In genomic region chr22:37933711-37934376, GRCh38 we compare ENCODE assay signal across 8 cellular contexts. TPM values are rescaled to one million over a fixed set of nuclear protein-coding genes. Genes with fewer than 3 reads are reported as not detected.
A peak's percentile ranks its signal among the peaks of the same experiment; 100 is the strongest.
DNase-seq lines count a peak whose midpoint lies in the region; ATAC-seq and TF ChIP-seq lines count a peak whose summit lies in the region.

No MANE protein-coding gene starts in this region.

- no peaks in the 10 kb centered on the region for H3K9me3 Mint-ChIP-seq in activated T-helper 17 cell treated with anti-CD3 and anti-CD28 coated beads, Interleukin-2, amount 50 U/mL, for 72 hours
- H3K9me3 Mint-ChIP-seq in neural crest cell, result no peaks in the 10 kb centered on the region

- TF ChIP-seq CTCF in neural crest cell (conservative IDR thresholded peaks at IDR 0.05), result peak; percentile 94

- H3K4me1 Mint-ChIP-seq in activated T-helper 17 cell treated with anti-CD3 and anti-CD28 coated beads, Interleukin-2, amount 50 U/mL, for 72 hours, result peaks cover 4% of the 10 kb centered on the region
- H3K4me1 Mint-ChIP-seq in neural crest cell, result peaks cover 8% of the 10 kb centered on the region

- ATAC-seq in GM18907 (IDR thresholded peaks at IDR 0.05; ENCODE audit: unreplicated experiment), result peak; percentile 75
- ATAC-seq in activated T-helper 17 cell treated with anti-CD3 and anti-CD28 coated beads, Interleukin-2, amount 50 U/mL, for 72 hours (replicated peaks), result peak; percentile 99
- ATAC-seq in stimulated activated naive CD8-positive, alpha-beta T cell treated with anti-CD3 and anti-CD28 coated beads, Interleukin-15, Interleukin-2, amounts not matched to agents 100 U/mL and 50 U/mL, for 24 hours, result peak; percentile 97

- H3K36me3 Mint-ChIP-seq in activated T-helper 17 cell treated with anti-CD3 and anti-CD28 coated beads, Interleukin-2, amount 50 U/mL, for 72 hours (ENCODE audit: low read depth), result peaks cover 10% of the 10 kb centered on the region
- peaks cover 3% of the 10 kb centered on the region for H3K36me3 Mint-ChIP-seq in neural crest cell (ENCODE audit: low read depth)

- H3K4me3 Mint-ChIP-seq in activated T-helper 17 cell treated with anti-CD3 and anti-CD28 coated beads, Interleukin-2, amount 50 U/mL, for 72 hours, result no peak overlapping the region
- H3K4me3 Mint-ChIP-seq in neural crest cell, result no peak overlapping the region

- no peaks in the 10 kb centered on the region for H3K27me3 Mint-ChIP-seq in activated T-helper 17 cell treated with anti-CD3 and anti-CD28 coated beads, Interleukin-2, amount 50 U/mL, for 72 hours
- H3K27me3 Mint-ChIP-seq in neural crest cell (ENCODE audit: low read depth), result no peaks in the 10 kb centered on the region

- DNase-seq in AML-193 (lab: John Stamatoyannopoulos, UW), result peak; percentile 82 to 87
- peak; percentile 86 for DNase-seq in HS-27A (ENCODE audit: low read depth)
- peak; percentile 94 for DNase-seq in RKO (ENCODE audit: low spot score)
- peak; percentile 88 for DNase-seq in fibroblast of the conjunctiva (ENCODE audit: low read depth)
- peak; percentile 93 for DNase-seq in neural crest cell (ENCODE audit: low read depth, low spot score)
- peak; percentile 92 for DNase-seq in stimulated activated naive CD8-positive, alpha-beta T cell treated with anti-CD3 and anti-CD28 coated beads, Interleukin-15, Interleukin-2, amounts not matched to agents 100 U/mL and 50 U/mL, for 24 hours

- H3K27ac Mint-ChIP-seq in activated T-helper 17 cell treated with anti-CD3 and anti-CD28 coated beads, Interleukin-2, amount 50 U/mL, for 72 hours, result no peak overlapping the region
- H3K27ac Mint-ChIP-seq in neural crest cell (ENCODE audit: unreplicated experiment), result peak overlapping the region; percentile 67

RNA-seq across cellular contexts. Expression of gene C22orf23, which starts 19.6 kb away (rescaled TPM):
- under 1 TPM in 1 of 2 donors, not detected in 1; 0.84 TPM for total RNA-seq in activated T-helper 17 cell treated with anti-CD3 and anti-CD28 coated beads, Interleukin-2, amount 50 U/mL, for 72 hours
- 0.79 and 1.5 TPM in 2 replicates for total RNA-seq in neural crest cell

RNA-seq across cellular contexts. Expression of gene POLR2F, which starts 19.7 kb away (rescaled TPM):
- 10 to 100 TPM; 48.1 to 95.1 TPM for total RNA-seq in activated T-helper 17 cell treated with anti-CD3 and anti-CD28 coated beads, Interleukin-2, amount 50 U/mL, for 72 hours
- total RNA-seq in neural crest cell, result 137 and 143 TPM in 2 replicates

RNA-seq across cellular contexts. Expression of gene MICALL1, which starts 27.7 kb away (rescaled TPM):
- 10 to 100 TPM; 10.3 to 15.9 TPM for total RNA-seq in activated T-helper 17 cell treated with anti-CD3 and anti-CD28 coated beads, Interleukin-2, amount 50 U/mL, for 72 hours
- total RNA-seq in neural crest cell, result 49.1 and 54.4 TPM in 2 replicates

RNA-seq across cellular contexts. Expression of gene SOX10, which starts 50.5 kb away (rescaled TPM):
- total RNA-seq in activated T-helper 17 cell treated with anti-CD3 and anti-CD28 coated beads, Interleukin-2, amount 50 U/mL, for 72 hours, result not detected
- 279 and 293 TPM in 2 replicates for total RNA-seq in neural crest cell

Comparison
In these comparisons a context has a peak if more than half of its experiments do, and no peak if none do; other contexts are left out.
1. Peak in every context shown above with its lines: DNase-seq and ATAC-seq.